Comparison of ENCODE assay signal across 8 cellular contexts in the genomic region with DNA sequence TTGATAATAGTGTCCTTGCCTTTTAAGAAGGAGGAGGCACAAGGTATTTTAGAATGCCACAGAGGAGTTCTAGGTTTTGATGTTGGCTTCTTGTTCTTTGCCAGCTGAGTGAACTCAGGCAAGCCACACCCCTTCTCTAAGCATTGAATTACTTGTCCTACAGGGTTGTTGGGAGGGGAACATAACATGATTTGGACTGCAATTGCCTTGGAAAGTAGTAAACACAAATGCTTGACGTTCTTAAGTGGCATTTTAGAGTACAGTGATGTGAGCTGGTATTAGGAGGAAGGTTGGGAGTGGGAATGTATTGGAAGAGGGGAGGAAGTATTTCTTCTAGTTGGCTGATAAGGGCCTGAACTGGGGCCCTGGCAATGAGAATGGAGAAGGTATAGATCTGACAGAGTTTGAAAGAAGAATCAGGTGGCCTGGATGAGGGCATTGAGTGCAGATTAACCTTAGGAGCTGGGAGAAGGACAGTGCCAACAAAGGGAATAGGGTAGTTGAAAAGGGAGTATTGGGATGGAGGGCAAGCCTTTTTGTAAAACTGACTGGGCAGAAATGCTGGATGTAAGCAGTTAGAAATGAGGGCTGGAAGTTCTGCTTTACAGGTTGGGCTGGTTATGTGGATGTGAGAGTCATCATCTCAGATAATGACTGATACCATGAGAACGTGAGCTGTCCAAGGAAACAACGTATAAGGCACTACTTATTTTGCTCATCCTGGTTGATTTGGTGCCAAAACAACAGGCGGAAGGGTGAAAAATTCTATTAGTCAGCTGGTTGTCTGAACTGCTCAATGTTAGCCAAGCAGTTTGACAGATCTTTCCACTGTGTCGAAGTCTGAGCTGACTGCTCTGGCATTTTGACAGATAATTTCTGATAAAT. TPM values are rescaled to one million over a fixed set of nuclear protein-coding genes. Genes with fewer than 3 reads are reported as not detected.
A peak's percentile ranks its signal among the peaks of the same experiment; 100 is the strongest.
DNase-seq lines count a peak whose midpoint lies in the region; ATAC-seq, FAIRE-seq and TF ChIP-seq lines count a peak whose summit lies in the region.

No MANE protein-coding gene starts in this region.

- peak; percentile 35 for ATAC-seq in activated naive CD8-positive, alpha-beta T cell treated with anti-CD3 and anti-CD28 coated beads, Interleukin-2, amount 50 U/mL, for 24 hours
- peak; percentile 42 to 68 (median 56) for ATAC-seq in pancreas

- no peak overlapping the region for H2AFZ ChIP-seq in endothelial cell of umbilical vein (ENCODE audit: low read depth, low read length)

- H3K9me3 Mint-ChIP-seq in activated naive CD8-positive, alpha-beta T cell treated with anti-CD3 and anti-CD28 coated beads, Interleukin-2, amount 50 U/mL, for 24 hours: no peaks in the 10 kb centered on the region
- H3K9me3 Mint-ChIP-seq in activated naive CD8-positive, alpha-beta T cell treated with anti-CD3 and anti-CD28 coated beads for 36 hours: no peaks in the 10 kb centered on the region
- no peaks in the 10 kb centered on the region for H3K9me3 Mint-ChIP-seq in activated T-helper 1 cell treated with anti-CD3 and anti-CD28 coated beads, Interleukin-12 subunit alpha, Interleukin-12 subunit beta, Interleukin-2, Interleukin-4 antibody, amounts not matched to agents 30 ng/mL and 10 ng/mL and 1 ng/mL, durations not matched to agents 14 hours and 24 hours and 36 hours

- H3K27me3 ChIP-seq in endothelial cell of umbilical vein (ENCODE audit: control insufficient read depth in 2 of 2, insufficient read depth in 2 of 2, low read length in 2 of 2) (no peaks in the 10 kb centered on the region), pancreas (no peaks in the 10 kb centered on the region)

- H3K9ac ChIP-seq in endothelial cell of umbilical vein (replicated peaks; ENCODE audit: extremely low read depth, insufficient read depth, low read length): no peak overlapping the region

- H4K20me1 ChIP-seq in endothelial cell of umbilical vein (replicated peaks; ENCODE audit: control insufficient read depth, extremely low read depth, insufficient read depth, low read length): no peaks in the 10 kb centered on the region

- H3K36me3 Mint-ChIP-seq in activated naive CD8-positive, alpha-beta T cell treated with anti-CD3 and anti-CD28 coated beads, Interleukin-2, amount 50 U/mL, for 24 hours (ENCODE audit: low read depth): no peaks in the 10 kb centered on the region
- H3K36me3 Mint-ChIP-seq in activated naive CD8-positive, alpha-beta T cell treated with anti-CD3 and anti-CD28 coated beads for 36 hours: peaks cover 10% of the 10 kb centered on the region
- peaks cover 11% of the 10 kb centered on the region for H3K36me3 Mint-ChIP-seq in activated T-helper 1 cell treated with anti-CD3 and anti-CD28 coated beads, Interleukin-12 subunit alpha, Interleukin-12 subunit beta, Interleukin-2, Interleukin-4 antibody, amounts not matched to agents 30 ng/mL and 10 ng/mL and 1 ng/mL, durations not matched to agents 14 hours and 24 hours and 36 hours (ENCODE audit: low read depth)

- H3K36me3 ChIP-seq in endothelial cell of umbilical vein (ENCODE audit: control insufficient read depth in 2 of 2, extremely low read depth in 1 of 2, insufficient read depth in 2 of 2, low read length in 2 of 2) (no peaks in the 10 kb centered on the region), pancreas (no peaks in the 10 kb centered on the region)

- no peak for DNase-seq in activated naive CD8-positive, alpha-beta T cell treated with anti-CD3 and anti-CD28 coated beads, Interleukin-2, amount 50 U/mL, for 24 hours
- DNase-seq in activated naive CD8-positive, alpha-beta T cell treated with anti-CD3 and anti-CD28 coated beads for 36 hours: no peak
- DNase-seq in HTR-8/SVneo (ENCODE audit: insufficient read length, low spot score) (peak; percentile 30), endothelial cell of umbilical vein (ENCODE audit: low read depth, low spot score) (peak; percentile 77), pancreas (peak in 1 of 6 donors; percentile 22), 8988T (no peak), NCI-H1694 (lab: John Stamatoyannopoulos, UW) (no peak)
- DNase-seq in activated T-helper 1 cell treated with anti-CD3 and anti-CD28 coated beads, Interleukin-12 subunit alpha, Interleukin-12 subunit beta, Interleukin-2, Interleukin-4 antibody, amounts not matched to agents 30 ng/mL and 10 ng/mL and 1 ng/mL, durations not matched to agents 14 hours and 24 hours and 36 hours (ENCODE audit: low spot score): no peak

- H3K9me1 ChIP-seq in endothelial cell of umbilical vein (replicated peaks; ENCODE audit: control insufficient read depth, extremely low read depth, insufficient read depth, low read length): no peaks in the 10 kb centered on the region

- H3K4me1 ChIP-seq in endothelial cell of umbilical vein (ENCODE audit: control insufficient read depth, extremely low read depth, insufficient read depth, low read length): peaks cover 33% of the 10 kb centered on the region
- peaks cover 19 to 44% (median 19%) of the 10 kb centered on the region in 3 donors for H3K4me1 ChIP-seq in pancreas

- POLR2A ChIA-PET in endothelial cell of umbilical vein (lab: Charles Lee): interaction anchor here (1.2 kb wide), 1 partner anchor 16 kb away, joined by 4 read pairs; no protein-coding TSS in a partner anchor

- TF ChIP-seq CTCF in endothelial cell of umbilical vein (IDR thresholded peaks at IDR 0.05; ENCODE audit: extremely low read depth in 1 of 2, insufficient read depth in 1 of 2, low read depth in 1 of 2, low read length in 2 of 2) (no peak), pancreas (IDR thresholded peaks at IDR 0.05) (no peak)

- peak overlapping the region; percentile 19 for H3K27ac ChIP-seq in endothelial cell of umbilical vein (ENCODE audit: insufficient read depth, low read depth, low read length)
- H3K27ac ChIP-seq in pancreas: peak overlapping the region; percentile 9 to 73 (median 39)

- FAIRE-seq in HTR-8/SVneo (lab: Jason Lieb, UNC) (peak; percentile 68), endothelial cell of umbilical vein (lab: Jason Lieb, UNC) (peak; percentile 72), pancreas (lab: Jason Lieb, UNC) (no peak)

- no TSS peak for BruUV-seq in endothelial cell of umbilical vein (replicated peaks; lab: Mats Ljungman, UMichigan)

- no peak overlapping the region for H3K4me3 Mint-ChIP-seq in activated naive CD8-positive, alpha-beta T cell treated with anti-CD3 and anti-CD28 coated beads, Interleukin-2, amount 50 U/mL, for 24 hours
- H3K4me3 Mint-ChIP-seq in activated naive CD8-positive, alpha-beta T cell treated with anti-CD3 and anti-CD28 coated beads for 36 hours: no peak overlapping the region
- H3K4me3 Mint-ChIP-seq in activated T-helper 1 cell treated with anti-CD3 and anti-CD28 coated beads, Interleukin-12 subunit alpha, Interleukin-12 subunit beta, Interleukin-2, Interleukin-4 antibody, amounts not matched to agents 30 ng/mL and 10 ng/mL and 1 ng/mL, durations not matched to agents 14 hours and 24 hours and 36 hours: no peak overlapping the region

- CTCF ChIA-PET in endothelial cell of umbilical vein (lab: Charles Lee): interaction anchor here (1.0 kb wide), 1 partner anchor 33 kb away, joined by 5 read pairs; no protein-coding TSS in a partner anchor

- 4 to 6% methylated on average over 5 of the region's 5 CpGs for WGBS in pancreas, 2 donors

- H3K27ac Mint-ChIP-seq in activated naive CD8-positive, alpha-beta T cell treated with anti-CD3 and anti-CD28 coated beads, Interleukin-2, amount 50 U/mL, for 24 hours: no peak overlapping the region
- no peak overlapping the region for H3K27ac Mint-ChIP-seq in activated naive CD8-positive, alpha-beta T cell treated with anti-CD3 and anti-CD28 coated beads for 36 hours
- no peak overlapping the region for H3K27ac Mint-ChIP-seq in activated T-helper 1 cell treated with anti-CD3 and anti-CD28 coated beads, Interleukin-12 subunit alpha, Interleukin-12 subunit beta, Interleukin-2, Interleukin-4 antibody, amounts not matched to agents 30 ng/mL and 10 ng/mL and 1 ng/mL, durations not matched to agents 14 hours and 24 hours and 36 hours

- no peak overlapping the region for H3K4me2 ChIP-seq in endothelial cell of umbilical vein (ENCODE audit: insufficient read depth, low read length)

- intact Hi-C loops in endothelial cell of umbilical vein (cut with micrococcal nuclease): no loop called here
- intact Hi-C loops in pancreas (cut with DNase I): no loop called here
- intact Hi-C loops in activated T-helper 1 cell treated with anti-CD3 and anti-CD28 coated beads, Interleukin-12 subunit alpha, Interleukin-12 subunit beta, Interleukin-2, Interleukin-4 antibody, amounts not matched to agents 30 ng/mL and 10 ng/mL and 1 ng/mL, durations not matched to agents 14 hours and 24 hours and 36 hours (cut with micrococcal nuclease): loop anchor here (1.0 kb wide), 1 partner anchor 120 kb away; no protein-coding TSS in a partner anchor

- no peaks in the 10 kb centered on the region for H3K9me3 ChIP-seq in endothelial cell of umbilical vein (replicated peaks; ENCODE audit: control insufficient read depth, insufficient read depth, low read length)
- H3K9me3 ChIP-seq in pancreas: no peaks in the 10 kb centered on the region

- no peak overlapping the region for H3K4me3 ChIP-seq in endothelial cell of umbilical vein (replicated peaks in 1 of 3; ENCODE audit: insufficient read depth in 1 of 3, low read depth in 1 of 3, low read length in 3 of 3)
- no peak overlapping the region for H3K4me3 ChIP-seq in pancreas

- H3K4me1 Mint-ChIP-seq in activated naive CD8-positive, alpha-beta T cell treated with anti-CD3 and anti-CD28 coated beads, Interleukin-2, amount 50 U/mL, for 24 hours: peaks cover 36% of the 10 kb centered on the region
- H3K4me1 Mint-ChIP-seq in activated naive CD8-positive, alpha-beta T cell treated with anti-CD3 and anti-CD28 coated beads for 36 hours: peaks cover 17% of the 10 kb centered on the region
- H3K4me1 Mint-ChIP-seq in activated T-helper 1 cell treated with anti-CD3 and anti-CD28 coated beads, Interleukin-12 subunit alpha, Interleukin-12 subunit beta, Interleukin-2, Interleukin-4 antibody, amounts not matched to agents 30 ng/mL and 10 ng/mL and 1 ng/mL, durations not matched to agents 14 hours and 24 hours and 36 hours (ENCODE audit: low read depth): peaks cover 31% of the 10 kb centered on the region

- TF ChIP-seq POLR2A in endothelial cell of umbilical vein (IDR thresholded peaks at IDR 0.05; ENCODE audit: low read depth, low read length): no peak

- no peaks in the 10 kb centered on the region for H3K79me2 ChIP-seq in endothelial cell of umbilical vein (ENCODE audit: control insufficient read depth, insufficient read depth, low read length)

- H3K27me3 Mint-ChIP-seq in activated naive CD8-positive, alpha-beta T cell treated with anti-CD3 and anti-CD28 coated beads, Interleukin-2, amount 50 U/mL, for 24 hours: no peaks in the 10 kb centered on the region
- H3K27me3 Mint-ChIP-seq in activated naive CD8-positive, alpha-beta T cell treated with anti-CD3 and anti-CD28 coated beads for 36 hours: no peaks in the 10 kb centered on the region
- no peaks in the 10 kb centered on the region for H3K27me3 Mint-ChIP-seq in activated T-helper 1 cell treated with anti-CD3 and anti-CD28 coated beads, Interleukin-12 subunit alpha, Interleukin-12 subunit beta, Interleukin-2, Interleukin-4 antibody, amounts not matched to agents 30 ng/mL and 10 ng/mL and 1 ng/mL, durations not matched to agents 14 hours and 24 hours and 36 hours (ENCODE audit: insufficient read depth)

- dilution Hi-C loops in endothelial cell of umbilical vein (cut with MboI; ENCODE audit: extremely low pct_ligation_motif_present, low sequenced_read_pairs): no loop called here

RNA-seq across cellular contexts. Expression of a gene that starts 16.7 kb away (rescaled TPM):
- total RNA-seq in activated naive CD8-positive, alpha-beta T cell treated with anti-CD3 and anti-CD28 coated beads for 36 hours: 10 to 100 TPM; 11.7 to 17.0 TPM
- 9.7 and 11.0 TPM in 2 replicates for total RNA-seq in endothelial cell of umbilical vein
- 1.9 and 2.6 TPM in 2 replicates for polyA plus RNA-seq in endothelial cell of umbilical vein
- 2.5 and 2.9 TPM in 2 replicates for polyA plus RNA-seq in endothelial cell of umbilical vein (2011; cell fraction: cytosol; rRNA removed)
- 9.0 and 9.8 TPM in 2 replicates for polyA plus RNA-seq in endothelial cell of umbilical vein (2011; cell fraction: nucleus; rRNA removed)
- 4.0 and 4.2 TPM in 2 replicates for polyA plus RNA-seq in endothelial cell of umbilical vein (2012)
- polyA minus RNA-seq in endothelial cell of umbilical vein: 2.7 and 9.6 TPM in 2 replicates
- 3.6 TPM for polyA minus RNA-seq in endothelial cell of umbilical vein (2011; cell fraction: cytosol; rRNA and poly(A)+ RNA removed)
- polyA minus RNA-seq in endothelial cell of umbilical vein (2011; cell fraction: nucleus; rRNA and poly(A)+ RNA removed): 11.3 and 11.6 TPM in 2 replicates
- total RNA-seq in pancreas: 10 to 100 TPM; 13.1 to 21.6 (median 16.0) TPM
- 10 to 100 TPM in 1 of 2 donors, 1 to 10 TPM in 1; 8.2 to 14.4 TPM for polyA plus RNA-seq in pancreas
- total RNA-seq in activated T-helper 1 cell treated with anti-CD3 and anti-CD28 coated beads, Interleukin-12 subunit alpha, Interleukin-12 subunit beta, Interleukin-2, Interleukin-4 antibody, amounts not matched to agents 30 ng/mL and 10 ng/mL and 1 ng/mL, durations not matched to agents 14 hours and 24 hours and 36 hours: 25.1 and 38.5 TPM in 2 replicates

RNA-seq across cellular contexts. Expression of a gene that starts 44.9 kb away (rescaled TPM):
- not detected for total RNA-seq in activated naive CD8-positive, alpha-beta T cell treated with anti-CD3 and anti-CD28 coated beads for 36 hours
- not detected in 2 replicates for total RNA-seq in endothelial cell of umbilical vein
- polyA plus RNA-seq in endothelial cell of umbilical vein: not detected in 2 replicates
- not detected in 2 replicates for polyA plus RNA-seq in endothelial cell of umbilical vein (2011; cell fraction: cytosol; rRNA removed)
- not detected in 2 replicates for polyA plus RNA-seq in endothelial cell of umbilical vein (2011; cell fraction: nucleus; rRNA removed)
- 0.20 and 0.22 TPM in 2 replicates for polyA plus RNA-seq in endothelial cell of umbilical vein (2012)
- polyA minus RNA-seq in endothelial cell of umbilical vein: not detected in 2 replicates
- polyA minus RNA-seq in endothelial cell of umbilical vein (2011; cell fraction: cytosol; rRNA and poly(A)+ RNA removed): not detected
- not detected in 2 replicates for polyA minus RNA-seq in endothelial cell of umbilical vein (2011; cell fraction: nucleus; rRNA and poly(A)+ RNA removed)
- total RNA-seq in pancreas: not detected
- polyA plus RNA-seq in pancreas: not detected
- total RNA-seq in activated T-helper 1 cell treated with anti-CD3 and anti-CD28 coated beads, Interleukin-12 subunit alpha, Interleukin-12 subunit beta, Interleukin-2, Interleukin-4 antibody, amounts not matched to agents 30 ng/mL and 10 ng/mL and 1 ng/mL, durations not matched to agents 14 hours and 24 hours and 36 hours: not detected in 2 replicates

Comparison
In these comparisons a context has a peak if more than half of its experiments do, and no peak if none do; other contexts are left out.
1. DNase-seq: peak in HTR-8/SVneo (single experiment) and endothelial cell of umbilical vein (single experiment); none in activated naive CD8-positive, alpha-beta T cell treated with anti-CD3 and anti-CD28 coated beads, Interleukin-2, amount 50 U/mL, for 24 hours (single experiment), activated naive CD8-positive, alpha-beta T cell treated with anti-CD3 and anti-CD28 coated beads for 36 hours (single experiment), activated T-helper 1 cell treated with anti-CD3 and anti-CD28 coated beads, Interleukin-12 subunit alpha, Interleukin-12 subunit beta, Interleukin-2, Interleukin-4 antibody, amounts not matched to agents 30 ng/mL and 10 ng/mL and 1 ng/mL, durations not matched to agents 14 hours and 24 hours and 36 hours (single experiment), 8988T (single experiment) and NCI-H1694 (single experiment).